Comparison of ENCODE assay signal across 14 cellular contexts in genomic region chr6:96909826-96910225, GRCh38. TPM values are rescaled to one million over a fixed set of nuclear protein-coding genes. Genes with fewer than 3 reads are reported as not detected.
DNase-seq lines count a peak whose midpoint lies in the region; ATAC-seq and TF ChIP-seq lines count a peak whose summit lies in the region.
"Had no signal": no experiment of that assay in that cellular context is flagged by ENCODE, and none has a peak within 500 bp of the region (broad histone marks: within the 10 kb centered on the region; RNA-seq: fewer than 3 reads in every experiment).

No MANE protein-coding gene starts in this region.

- TF ChIP-seq CTCF in mucosa of descending colon (IDR thresholded peaks at IDR 0.05), result no peak

- no peaks in the 10 kb centered on the region for H3K9me3 ChIP-seq in mucosa of descending colon
- H3K9me3 ChIP-seq: BLaER1 had no signal

- intact Hi-C loops in mucosa of descending colon (cut with DNase I, micrococcal nuclease), result loop anchor here in 1 of 2 donors (10.0 kb wide), 1 partner anchor 155 kb away; no protein-coding TSS in a partner anchor

- no peaks in the 10 kb centered on the region for H3K36me3 ChIP-seq in mucosa of descending colon (ENCODE audit: low read depth)
- H3K36me3 ChIP-seq: BLaER1 had no signal

- DNase-seq in NCI-H748 (lab: John Stamatoyannopoulos, UW; ENCODE audit: unreplicated experiment), result peak; percentile 10
- DNase-seq in NCI-H748 treated with DMSO at 0.1 percent for 48 hours (lab: John Stamatoyannopoulos, UW), result no peak
- peak; percentile 5 for DNase-seq in SW480 (ENCODE audit: low spot score)
- peak in 1 of 3 donors; percentile 65 for DNase-seq in mucosa of descending colon
- DNase-seq in COLO668 (lab: John Stamatoyannopoulos, UW; ENCODE audit: unreplicated experiment), result no peak
- DNase-seq in activated effector memory CD4-positive, alpha-beta T cell treated with Interleukin-2 at 50 U/mL for 16 hours, result no peak
- no peak for DNase-seq in activated gamma-delta T cell (lab: John Stamatoyannopoulos, UW)
- DNase-seq: 8988T; Calu3; CD4-positive, alpha-beta memory T cell; HCEC 1CT; IMR-90 had no signal

- no peak overlapping the region for H3K4me3 ChIP-seq in mucosa of descending colon
- H3K4me3 ChIP-seq: BLaER1, GM23338 had no signal

- peak; percentile 88 for ATAC-seq in mucosa of descending colon
- ATAC-seq: GM23338 had no signal

- no peaks in the 10 kb centered on the region for H3K4me1 ChIP-seq in mucosa of descending colon (ENCODE audit: low read depth)

RNA-seq across cellular contexts. Expression of gene NDUFAF4, which starts 12.1 kb away (rescaled TPM):
- total RNA-seq in mucosa of descending colon, result 10 to 100 TPM; 34.1 to 39.7 (median 37.0) TPM

RNA-seq across cellular contexts. Expression of gene KLHL32, which starts 14.7 kb away (rescaled TPM):
- total RNA-seq in mucosa of descending colon, result 1 to 10 TPM; 1.3 to 2.6 (median 1.4) TPM
- total RNA-seq: IMR-90 had no signal

Comparison
In these comparisons a context has a peak if more than half of its experiments do, and no peak if none do; other contexts are left out.
1. DNase-seq: peak in NCI-H748 (single experiment) and SW480 (single experiment); none in NCI-H748 treated with DMSO at 0.1 percent for 48 hours (single experiment), COLO668 (single experiment), activated effector memory CD4-positive, alpha-beta T cell treated with Interleukin-2 at 50 U/mL for 16 hours (single experiment) and activated gamma-delta T cell (single experiment).